In the genomic region with DNA sequence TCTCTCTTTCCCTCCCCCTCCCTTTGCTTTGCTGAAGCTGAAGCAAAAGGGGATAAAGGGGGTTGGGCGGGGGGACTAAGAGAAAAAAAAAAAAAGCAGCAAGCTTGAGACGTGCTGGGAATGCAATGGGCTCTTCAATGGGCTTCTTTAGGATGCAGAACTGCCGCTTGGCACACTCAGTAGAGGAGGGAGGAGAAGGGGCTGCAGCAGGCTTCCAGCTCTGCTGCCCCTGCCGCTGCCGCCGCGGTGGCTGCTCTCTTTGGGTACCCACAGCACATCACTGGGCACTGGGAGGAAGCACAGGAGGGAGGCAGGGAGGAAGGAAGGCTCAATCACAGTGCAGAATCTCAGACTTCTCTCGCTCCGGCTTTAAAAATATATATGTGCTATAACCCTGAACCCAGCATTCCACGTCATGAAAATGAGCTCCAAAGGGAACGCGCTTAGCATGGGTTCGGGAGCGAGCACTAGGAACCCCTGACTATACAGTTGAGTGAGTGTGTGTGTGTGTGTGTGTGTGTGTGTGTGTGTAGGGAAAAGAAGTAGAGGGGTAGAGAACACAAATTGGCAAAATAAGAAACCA, we compare ENCODE assay signal across 15 cellular contexts. TPM values are rescaled to one million over a fixed set of nuclear protein-coding genes. Genes with fewer than 3 reads are reported as not detected.
DNase-seq lines count a peak whose midpoint lies in the region; ATAC-seq and TF ChIP-seq lines count a peak whose summit lies in the region.
"Had no signal": no experiment of that assay in that cellular context is flagged by ENCODE, and none has a peak within 500 bp of the region (broad histone marks: within the 10 kb centered on the region; RNA-seq: fewer than 3 reads in every experiment).

No MANE protein-coding gene starts in this region.

- H3K36me3 ChIP-seq in H7 (replicated peaks; ENCODE audit: control insufficient read depth, insufficient read depth, low read length): no peaks in the 10 kb centered on the region
- no peaks in the 10 kb centered on the region for H3K36me3 ChIP-seq in iPS DF 6.9 (ENCODE audit: control insufficient read depth, insufficient read depth, low read length)
- no peaks in the 10 kb centered on the region for H3K36me3 ChIP-seq in trophoblast cell (ENCODE audit: control insufficient read depth in 1 of 2, insufficient read depth in 2 of 2, low read length in 2 of 2)
- H3K36me3 ChIP-seq in spleen: no peaks in the 10 kb centered on the region
- no peaks in the 10 kb centered on the region for H3K36me3 ChIP-seq in SJCRH30
- H3K36me3 ChIP-seq: BLaER1, right lobe of liver had no signal

- no peak overlapping the region for H2BK12ac ChIP-seq in trophoblast cell (ENCODE audit: low read length)

- H3K9me3 ChIP-seq in iPS DF 6.9 (ENCODE audit: control insufficient read depth, insufficient read depth, low read length) (no peaks in the 10 kb centered on the region), trophoblast cell (ENCODE audit: insufficient read depth, low read depth, low read length) (no peaks in the 10 kb centered on the region), spleen (no peaks in the 10 kb centered on the region), SJCRH30 (replicated peaks) (no peaks in the 10 kb centered on the region)
- H3K9me3 ChIP-seq: right lobe of liver had no signal

- H4K8ac ChIP-seq in trophoblast cell (ENCODE audit: low read depth, low read length): no peak overlapping the region

- ATAC-seq in GM18868 (IDR thresholded peaks at IDR 0.05; ENCODE audit: unreplicated experiment): no peak
- ATAC-seq: right lobe of liver had no signal

- intact Hi-C loops in spleen (cut with DNase I; ENCODE audit: low total_unique reads): no loop called here

- H3K4me3 ChIP-seq in H7 (ENCODE audit: insufficient read depth, low read depth, low read length): peak overlapping the region; percentile 50
- peak overlapping the region; percentile 57; the same call in 1 of the 2 replicates for H3K4me3 ChIP-seq in iPS DF 6.9 (ENCODE audit: low read length)
- H3K4me3 ChIP-seq in trophoblast cell (ENCODE audit: low read depth, low read length): no peak overlapping the region
- no peak overlapping the region for H3K4me3 ChIP-seq in spleen
- no peak overlapping the region for H3K4me3 ChIP-seq in SJCRH30
- H3K4me3 ChIP-seq: BLaER1 had no signal

- H2AFZ ChIP-seq in trophoblast cell (ENCODE audit: insufficient read depth, low read length, poor library complexity): no peak overlapping the region

- H3K27me3 ChIP-seq in H7 (ENCODE audit: control insufficient read depth, insufficient read depth, low read length): peaks cover 48% of the 10 kb centered on the region
- peaks cover 29% of the 10 kb centered on the region for H3K27me3 ChIP-seq in iPS DF 6.9 (ENCODE audit: control insufficient read depth, insufficient read depth, low read length)
- H3K27me3 ChIP-seq in trophoblast cell (ENCODE audit: insufficient read depth, low read length): peaks cover 49% of the 10 kb centered on the region
- peaks cover 0 to 60% (median 52%) of the 10 kb centered on the region in 7 donors for H3K27me3 ChIP-seq in spleen (replicated peaks in 1 of 7)
- no peaks in the 10 kb centered on the region for H3K27me3 ChIP-seq in SJCRH30
- H3K27me3 ChIP-seq: BLaER1 had no signal

- H3K4me2 ChIP-seq in trophoblast cell (ENCODE audit: low read length): peak overlapping the region; percentile 32
- H3K4me2 ChIP-seq: BLaER1 had no signal

- H4K12ac ChIP-seq in trophoblast cell (ENCODE audit: low read depth, low read length): no peak overlapping the region

- peaks cover 3% of the 10 kb centered on the region; the same call in 1 of the 2 replicates for H3K4me1 ChIP-seq in iPS DF 6.9 (ENCODE audit: control insufficient read depth, insufficient read depth, low read length)
- peaks cover 5 to 10% of the 10 kb centered on the region in 2 experiments for H3K4me1 ChIP-seq in trophoblast cell (ENCODE audit: control insufficient read depth in 1 of 2, insufficient read depth in 2 of 2, low read length in 2 of 2)
- peaks cover 0 to 32% (median 15%) of the 10 kb centered on the region in 6 donors for H3K4me1 ChIP-seq in spleen
- H3K4me1 ChIP-seq in SJCRH30: no peaks in the 10 kb centered on the region
- H3K4me1 ChIP-seq: BLaER1 had no signal

- DNase-seq in H7 (peak; percentile 61), iPS DF 6.9 (ENCODE audit: low read depth, low spot score) (no peak), trophoblast cell (no peak), spleen (no peak), SJCRH30 (no peak), CD1c-positive myeloid dendritic cell (ENCODE audit: extremely low spot score) (no peak)
- DNase-seq: activated gamma-delta T cell, MM.1S, Right ventricle myocardium superior had no signal

- no CpG with 5 or more reads among the region's 14 CpGs for WGBS in iPS DF 6.9 (ENCODE audit: insufficient coverage, insufficient read length)
- WGBS in trophoblast cell (ENCODE audit: extremely low coverage, insufficient coverage, insufficient read length): no CpG with 5 or more reads among the region's 14 CpGs
- WGBS in spleen, 5 donors: 6 to 13% (median 8%) methylated on average over 14 of the region's 14 CpGs

- no peak overlapping the region for H2BK5ac ChIP-seq in trophoblast cell (ENCODE audit: low read depth, low read length, poor library complexity)

- H3K14ac ChIP-seq in trophoblast cell (ENCODE audit: low read length): no peak overlapping the region

- no peaks in the 10 kb centered on the region for H3K79me1 ChIP-seq in trophoblast cell (ENCODE audit: low read length)

- H3K23ac ChIP-seq in trophoblast cell (ENCODE audit: low read length): no peak overlapping the region

- no peak overlapping the region for H3K9ac ChIP-seq in trophoblast cell (ENCODE audit: low read length)
- H3K9ac ChIP-seq: BLaER1 had no signal

- H3K4ac ChIP-seq in trophoblast cell (ENCODE audit: low read depth, low read length): no peak overlapping the region

- H3K18ac ChIP-seq in trophoblast cell (ENCODE audit: low read length): no peak overlapping the region

- H4K91ac ChIP-seq in trophoblast cell (ENCODE audit: low read depth, low read length): no peak overlapping the region

- no peak overlapping the region for H2BK120ac ChIP-seq in trophoblast cell (ENCODE audit: insufficient read depth, low read length, poor library complexity)

- no peak for TF ChIP-seq POLR2A in spleen (IDR thresholded peaks at IDR 0.05)

- no peak for TF ChIP-seq CTCF in spleen (IDR thresholded peaks at IDR 0.05 in 8 of 11, conservative IDR thresholded peaks at IDR 0.05 in 3 of 11)

- H3K27ac ChIP-seq in angular gyrus (ENCODE audit: low read depth, low read length) (peak overlapping the region; percentile 54), iPS DF 6.9 (ENCODE audit: low read length) (no peak overlapping the region), trophoblast cell (ENCODE audit: low read depth, low read length) (no peak overlapping the region), spleen (no peak overlapping the region), SJCRH30 (no peak overlapping the region)
- H3K27ac ChIP-seq: BLaER1, right lobe of liver had no signal

- H3K79me2 ChIP-seq in trophoblast cell (ENCODE audit: control insufficient read depth, insufficient read depth, low read length, poor library complexity): no peaks in the 10 kb centered on the region

- no peak overlapping the region for H2AK5ac ChIP-seq in trophoblast cell (ENCODE audit: low read length)

RNA-seq across cellular contexts. Expression of gene SLITRK3, which starts 3.5 kb away (rescaled TPM):
- 0.04 and 0.07 TPM in 2 replicates for total RNA-seq in H7 (2014; rRNA removed; shearing (Covaris generic))
- 0.01 TPM in 1 of 2 replicates, not detected in the other for polyA plus RNA-seq in trophoblast cell (2013)
- total RNA-seq in spleen: not detected
- polyA plus RNA-seq in spleen: not detected
- total RNA-seq in SJCRH30 (2014; rRNA removed; shearing (Covaris generic)): not detected in 2 replicates
- total RNA-seq: activated CD8-positive, alpha-beta memory T cell treated with anti-CD3 and anti-CD28 coated beads for 36 hours; Right ventricle myocardium superior; subcutaneous adipose tissue had no signal

Comparison
In these comparisons a context has a peak if more than half of its experiments do, and no peak if none do; other contexts are left out.
1. H3K4me3 ChIP-seq: peak in H7 (single experiment) and iPS DF 6.9 (single experiment); none in trophoblast cell (single experiment), spleen (0 of 8) and SJCRH30 (single experiment).